8 cellular contexts compared by ENCODE assay signal in the genomic region with DNA sequence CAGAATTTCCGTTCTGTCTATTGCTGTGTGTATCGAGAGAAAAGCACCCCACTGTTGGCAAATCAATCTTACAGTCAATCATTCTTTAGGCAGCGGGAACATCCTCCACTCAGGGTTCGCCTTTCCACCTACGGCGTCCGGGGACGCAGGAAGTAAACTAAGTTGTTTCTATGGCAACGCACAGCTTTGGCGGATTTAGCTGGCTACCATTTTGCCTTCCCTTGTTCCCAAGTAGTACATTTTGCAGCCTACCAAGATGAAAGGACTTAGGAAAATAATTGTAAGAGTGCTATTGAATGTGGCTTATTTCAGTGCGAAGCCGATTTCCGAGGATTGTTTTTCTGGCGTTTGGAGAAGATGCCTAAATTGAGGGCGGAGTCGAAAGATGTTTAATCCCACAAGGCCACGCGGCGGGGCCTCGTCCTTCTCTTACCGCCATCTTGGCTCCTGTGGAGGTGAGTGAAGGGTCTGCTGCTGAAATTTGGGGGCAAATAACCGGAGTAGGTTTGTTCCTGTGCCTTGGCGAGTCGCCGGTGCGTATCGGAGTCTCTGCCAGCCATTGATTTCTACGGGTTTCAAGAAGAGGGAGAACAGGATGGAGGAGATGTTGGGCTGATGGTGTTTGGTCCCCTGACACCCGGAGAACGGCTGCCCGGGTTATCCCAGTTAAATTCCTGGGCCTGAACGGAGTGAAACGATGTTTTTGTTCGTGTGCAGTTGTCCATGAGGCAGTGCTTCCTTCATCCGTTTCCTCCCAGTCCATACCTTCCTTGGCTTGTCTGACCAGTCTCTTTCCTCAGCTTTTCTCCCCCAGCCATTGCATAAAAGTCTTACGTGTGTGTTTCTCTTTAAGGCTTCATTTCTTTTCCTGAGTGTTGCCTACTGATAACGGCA. TPM values are rescaled to one million over a fixed set of nuclear protein-coding genes. Genes with fewer than 3 reads are reported as not detected.
DNase-seq lines count a peak whose midpoint lies in the region; ATAC-seq and TF ChIP-seq lines count a peak whose summit lies in the region.

A gene (plus strand): TSS at position 424 of the 894 bp plus-strand sequence. CDS start 778 bp downstream, outside the sequence.

- peaks cover 17% of the 10 kb centered on the region for H3K79me2 ChIP-seq in parathyroid adenoma

- no peaks in the 10 kb centered on the region for H3K9me3 Mint-ChIP-seq in activated naive CD8-positive, alpha-beta T cell treated with anti-CD3 and anti-CD28 coated beads, Interleukin-2, amount 50 U/mL, for 24 hours

- no peaks in the 10 kb centered on the region for H3K27me3 Mint-ChIP-seq in activated naive CD8-positive, alpha-beta T cell treated with anti-CD3 and anti-CD28 coated beads, Interleukin-2, amount 50 U/mL, for 24 hours

- peak within 1 kb of the TSS; percentile 96 for H3K4me2 ChIP-seq in parathyroid adenoma (ENCODE audit: low read length)

- no peak for TF ChIP-seq CTCF in GM12865 (IDR thresholded peaks at IDR 0.05; ENCODE audit: insufficient read depth, low read depth, low read length, missing control alignments)
- TF ChIP-seq CTCF in cardiac muscle cell (IDR thresholded peaks at IDR 0.05; ENCODE audit: low read depth, low read length) = no peak
- no peak for TF ChIP-seq CTCF in parathyroid adenoma (IDR thresholded peaks at IDR 0.05)
- peak in 1 of 5 experiments; percentile 38 for TF ChIP-seq CTCF in tibial nerve (IDR thresholded peaks at IDR 0.05)

- WGBS in tibial nerve, 2 donors = 0 to 1% methylated on average over 37 of the region's 37 CpGs

- peak within 1 kb of the TSS; percentile 77 for H3K9ac ChIP-seq in parathyroid adenoma

- H2AFZ ChIP-seq in parathyroid adenoma = peak within 1 kb of the TSS; percentile 91

- H3K36me3 ChIP-seq in cardiac muscle cell = peaks cover 26% of the 10 kb centered on the region
- no peaks in the 10 kb centered on the region for H3K36me3 ChIP-seq in parathyroid adenoma (ENCODE audit: control insufficient read depth, insufficient read depth, low read length)
- H3K36me3 ChIP-seq in tibial nerve = peaks cover 4 to 41% (median 34%) of the 10 kb centered on the region in 3 donors

- peak within 1 kb of the TSS; percentile 94 for H3K4me3 ChIP-seq in GM12865 (ENCODE audit: low read depth, low read length)
- peak within 1 kb of the TSS; percentile 96 for H3K4me3 ChIP-seq in cardiac muscle cell
- peak within 1 kb of the TSS; percentile 78 for H3K4me3 ChIP-seq in parathyroid adenoma (ENCODE audit: low read depth, low read length)
- H3K4me3 ChIP-seq in tibial nerve = peak within 1 kb of the TSS; percentile 59 to 82 (median 74)

- H3K4me1 Mint-ChIP-seq in activated naive CD8-positive, alpha-beta T cell treated with anti-CD3 and anti-CD28 coated beads, Interleukin-2, amount 50 U/mL, for 24 hours = peaks cover 48% of the 10 kb centered on the region

- H3K36me3 Mint-ChIP-seq in activated naive CD8-positive, alpha-beta T cell treated with anti-CD3 and anti-CD28 coated beads, Interleukin-2, amount 50 U/mL, for 24 hours (ENCODE audit: low read depth) = peaks cover 51% of the 10 kb centered on the region

- peak; percentile 90 for ATAC-seq in HG02763 (IDR thresholded peaks at IDR 0.05; ENCODE audit: unreplicated experiment)
- ATAC-seq in activated naive CD8-positive, alpha-beta T cell treated with anti-CD3 and anti-CD28 coated beads, Interleukin-2, amount 50 U/mL, for 24 hours = peak; percentile 82

- DNase-seq in GM12865 (ENCODE audit: low read depth) (peak; percentile 95), NCI-H1417 treated with DMSO at 0.1 percent for 48 hours (lab: John Stamatoyannopoulos, UW) (peak; percentile 96), SW480 (ENCODE audit: low spot score) (peak; percentile 96), cardiac muscle cell (ENCODE audit: low read depth in 1 of 2, low spot score in 1 of 2) (peak; percentile 93 to 96), tibial nerve (ENCODE audit: low spot score in 2 of 2) (peak; percentile 78 to 82)
- DNase-seq in activated naive CD8-positive, alpha-beta T cell treated with anti-CD3 and anti-CD28 coated beads, Interleukin-2, amount 50 U/mL, for 24 hours = peak; percentile 79

- peak; percentile 93 to 98 for TF ChIP-seq EP300 in tibial nerve (IDR thresholded peaks at IDR 0.05)

- H3K27ac Mint-ChIP-seq in activated naive CD8-positive, alpha-beta T cell treated with anti-CD3 and anti-CD28 coated beads, Interleukin-2, amount 50 U/mL, for 24 hours = peak within 1 kb of the TSS; percentile 100

- peak within 1 kb of the TSS; percentile 95 for H3K27ac ChIP-seq in cardiac muscle cell
- peak within 1 kb of the TSS; percentile 99 for H3K27ac ChIP-seq in parathyroid adenoma
- H3K27ac ChIP-seq in tibial nerve = peak within 1 kb of the TSS; percentile 79 to 96 (median 90)

- peak; percentile 84 for TF ChIP-seq POLR2A in tibial nerve (IDR thresholded peaks at IDR 0.05)

- no peaks in the 10 kb centered on the region for H3K27me3 ChIP-seq in cardiac muscle cell
- no peaks in the 10 kb centered on the region for H3K27me3 ChIP-seq in parathyroid adenoma (ENCODE audit: control insufficient read depth, insufficient read depth, low read length)
- H3K27me3 ChIP-seq in tibial nerve = no peaks in the 10 kb centered on the region

- no peaks in the 10 kb centered on the region for H3K9me3 ChIP-seq in cardiac muscle cell (ENCODE audit: low read depth)
- H3K9me3 ChIP-seq in parathyroid adenoma (ENCODE audit: control insufficient read depth, low read length) = no peaks in the 10 kb centered on the region
- H3K9me3 ChIP-seq in tibial nerve = no peaks in the 10 kb centered on the region

- H3K4me1 ChIP-seq in cardiac muscle cell (ENCODE audit: low read depth) = peaks cover 25% of the 10 kb centered on the region
- H3K4me1 ChIP-seq in parathyroid adenoma = peaks cover 11% of the 10 kb centered on the region
- peaks cover 0 to 46% (median 29%) of the 10 kb centered on the region in 4 donors for H3K4me1 ChIP-seq in tibial nerve

- H3K4me3 Mint-ChIP-seq in activated naive CD8-positive, alpha-beta T cell treated with anti-CD3 and anti-CD28 coated beads, Interleukin-2, amount 50 U/mL, for 24 hours = peak within 1 kb of the TSS; percentile 97

RNA-seq across cellular contexts. Expression of the gene that starts here (rescaled TPM):
- total RNA-seq in cardiac muscle cell (907 and 984 TPM in 2 replicates), tibial nerve (100 to 1,000 TPM; 250 to 531 (median 413) TPM)
- 845 and 927 TPM in 2 replicates for polyA plus RNA-seq in cardiac muscle cell

Comparison
In these comparisons a context has a peak if more than half of its experiments do, and no peak if none do; other contexts are left out.
1. Peak in every context shown above with its lines: DNase-seq, ATAC-seq, H3K4me3 ChIP-seq and H3K27ac ChIP-seq.